In genomic region chr16:69772560-69773254, GRCh38 we compare ENCODE assay signal across 12 cellular contexts. TPM values are rescaled to one million over a fixed set of nuclear protein-coding genes. Genes with fewer than 3 reads are reported as not detected.
DNase-seq lines count a peak whose midpoint lies in the region; ATAC-seq, FAIRE-seq and TF ChIP-seq lines count a peak whose summit lies in the region.
"Had no signal": no experiment of that assay in that cellular context is flagged by ENCODE, and none has a peak within 500 bp of the region (broad histone marks: within the 10 kb centered on the region; RNA-seq: fewer than 3 reads in every experiment).

No MANE protein-coding gene starts in this region.

- no peak overlapping the region for H3K14ac ChIP-seq in H1 (ENCODE audit: insufficient read length)

- no peak overlapping the region for H3K4me2 ChIP-seq in H1 (ENCODE audit: insufficient read depth in 1 of 2, low read depth in 2 of 2, low read length in 2 of 2)

- no peak overlapping the region for H4K8ac ChIP-seq in H1 (ENCODE audit: extremely low read depth, insufficient read depth, low read length)

- WGBS in H1 (ENCODE audit: extremely low coverage in 1 of 2, insufficient coverage in 1 of 2, insufficient read length in 1 of 2, insufficient replicate concordance in 2 of 2, low coverage in 1 of 2, low lambda C conversion rate in 2 of 2, missing lambda C conversion rate in 1 of 2), 2 experiments = 80% methylated on average over 7 of the region's 9 CpGs; no CpG with 5 or more reads in 1 of the 2 experiments
- 70 to 73% methylated on average over 9 of the region's 9 CpGs for WGBS in pancreas, 2 donors

- peaks cover 3% of the 10 kb centered on the region for H3K79me1 ChIP-seq in H1 (ENCODE audit: low read depth, low read length)

- H3K36me3 ChIP-seq in H1 (ENCODE audit: control insufficient read depth in 2 of 4, insufficient read depth in 4 of 4, low read length in 3 of 4) (no peaks in the 10 kb centered on the region; a peak in 1 of 8 replicates), pancreas (no peaks in the 10 kb centered on the region)
- H3K36me3 ChIP-seq: HAP-1 had no signal

- H3K27ac ChIP-seq in H1 (ENCODE audit: low read depth, low read length) = no peak overlapping the region
- peak overlapping the region in 2 of 4 donors; percentile 62 to 74 for H3K27ac ChIP-seq in pancreas

- H3K9ac ChIP-seq in H1 (replicated peaks in 1 of 4; ENCODE audit: extremely low read depth in 1 of 4, low read depth in 3 of 4, low read length in 3 of 4) = no peak overlapping the region

- H3K4ac ChIP-seq in H1 (replicated peaks; ENCODE audit: insufficient read length, low read depth, low read length) = peak overlapping the region; percentile 17

- 0 out of 4 replicates have a peak, but pooled peaks cover 0 to 8% of the 10 kb centered on the region in 2 experiments for H3K9me3 ChIP-seq in H1 (ENCODE audit: insufficient read depth in 2 of 2, low read depth in 1 of 2, low read length in 1 of 2)
- no peaks in the 10 kb centered on the region for H3K9me3 ChIP-seq in pancreas

- no peak overlapping the region for H2BK120ac ChIP-seq in H1 (replicated peaks; ENCODE audit: low read depth, low read length)

- no peak for TF ChIP-seq EP300 in H1 (IDR thresholded peaks at IDR 0.05; ENCODE audit: borderline replicate concordance in 1 of 2, low read depth in 2 of 2, low read length in 2 of 2)

- POLR2A ChIA-PET in H1 (lab: Charles Lee; ENCODE audit: partially characterized antibody) = interaction anchor here (1.5 to 3.2 kb wide), 2 partner anchors 10 to 16 kb away, joined by 3 to 9 read pairs; no protein-coding TSS in a partner anchor

- FAIRE-seq in H1 (lab: Jason Lieb, UNC) (no peak), pancreas (lab: Jason Lieb, UNC) (no peak)
- FAIRE-seq: endometrium had no signal

- H3K23me2 ChIP-seq in H1 (ENCODE audit: low read depth, low read length) = no peaks in the 10 kb centered on the region

- H2BK5ac ChIP-seq in H1 (ENCODE audit: low read depth, low read length) = no peak overlapping the region

- H2AFZ ChIP-seq in H1 (ENCODE audit: low read length) = no peak overlapping the region

- no peak overlapping the region for H2AK5ac ChIP-seq in H1 (ENCODE audit: low read depth, low read length)

- TF ChIP-seq CTCF in H1 (IDR thresholded peaks at IDR 0.05; ENCODE audit: control extremely low read depth in 1 of 3, insufficient read depth in 1 of 3, low read depth in 1 of 3, low read length in 3 of 3) (no peak), pancreas (IDR thresholded peaks at IDR 0.05) (no peak)

- TF ChIP-seq POLR2A in H1 (IDR thresholded peaks at IDR 0.05; ENCODE audit: control extremely low read depth in 1 of 2, low read depth in 2 of 2, low read length in 2 of 2) = no peak

- no peak for TF ChIP-seq RAD21 in H1 (IDR thresholded peaks at IDR 0.05 in 1 of 2, conservative IDR thresholded peaks at IDR 0.05 in 1 of 2; ENCODE audit: low read depth in 2 of 2, low read length in 2 of 2)

- in situ Hi-C loops in KBM-7 (cut with MboI; ENCODE audit: low pct_unique_long_range_greater_than_20kb, low sequenced_read_pairs) = no loop called here

- H2BK12ac ChIP-seq in H1 (ENCODE audit: low read depth, low read length) = no peak overlapping the region

- no peaks in the 10 kb centered on the region for H3K4me1 ChIP-seq in H1 (replicated peaks in 1 of 4; ENCODE audit: control insufficient read depth in 3 of 4, insufficient read depth in 4 of 4, low read length in 3 of 4)
- H3K4me1 ChIP-seq in pancreas = peaks cover 7 to 21% (median 15%) of the 10 kb centered on the region in 3 donors
- H3K4me1 ChIP-seq: HAP-1 had no signal

- H3K27me3 ChIP-seq in H1 (replicated peaks in 1 of 4; ENCODE audit: control insufficient read depth in 3 of 4, extremely low read depth in 1 of 4, insufficient read depth in 3 of 4, low read length in 3 of 4) = no peaks in the 10 kb centered on the region
- H3K27me3 ChIP-seq in pancreas = no peaks in the 10 kb centered on the region

- H3K23ac ChIP-seq in H1 (ENCODE audit: insufficient read length) = no peak overlapping the region

- intact Hi-C loops in pancreas (cut with DNase I) = no loop called here

- DNase-seq in GM04503 (ENCODE audit: low read depth) = peak; percentile 17
- DNase-seq in NCI-H2227 treated with DMSO at 0.1 percent for 48 hours (lab: John Stamatoyannopoulos, UW) = peak; percentile 51
- no peak for DNase-seq in H1 (ENCODE audit: low read depth in 1 of 2, low spot score in 2 of 2)
- no peak for DNase-seq in pancreas
- no peak for DNase-seq in KBM-7
- no peak for DNase-seq in activated CD4-positive, CD25-positive, alpha-beta regulatory T cell treated with anti-CD3 and anti-CD28 coated beads, Interleukin-2, amount 50 U/mL, for 72 hours
- DNase-seq: left colon, NCI-H446 treated with DMSO at 0.1 percent for 48 hours, SW 1271 had no signal

- peaks cover 0 to 5% of the 10 kb centered on the region in 2 experiments for H4K20me1 ChIP-seq in H1 (replicated peaks in 1 of 2; ENCODE audit: control insufficient read depth in 1 of 2, insufficient read depth in 2 of 2, low read length in 2 of 2)

- H3K56ac ChIP-seq in H1 (replicated peaks; ENCODE audit: insufficient read length, low read depth, low read length) = no peak overlapping the region

- CTCF ChIA-PET in H1 (lab: Charles Lee; ENCODE audit: partially characterized antibody) = interaction anchor here (0.6 to 1.8 kb wide), 6 partner anchors 13 to 132 kb away, joined by 3 to 5 read pairs (median 3); no protein-coding TSS in a partner anchor

- H3K79me2 ChIP-seq in H1 (ENCODE audit: control insufficient read depth in 1 of 2, insufficient read depth in 2 of 2, low read length in 2 of 2) = peaks cover 0 to 63% of the 10 kb centered on the region in 2 experiments; a peak in 2 of 4 replicates

- ATAC-seq in pancreas (peak in 3 of 4 donors; percentile 8 to 32 (median 28)), GM19324 (IDR thresholded peaks at IDR 0.05; ENCODE audit: low FRiP score, unreplicated experiment) (no peak)
- ATAC-seq: left colon had no signal

- 0 out of 2 replicates have a peak overlapping the region, but pooled peaks have one; percentile 11 for H3K18ac ChIP-seq in H1 (ENCODE audit: extremely low read depth, low read length)

- no peak overlapping the region for H3K4me3 ChIP-seq in H1 (ENCODE audit: extremely low read depth in 1 of 4, insufficient read depth in 2 of 4, low read depth in 3 of 4, low read length in 4 of 4)
- H3K4me3 ChIP-seq in pancreas = no peak overlapping the region
- H3K4me3 ChIP-seq: HAP-1 had no signal

- H2BK20ac ChIP-seq in H1 (ENCODE audit: low read length) = no peak overlapping the region

- no peak overlapping the region for H2BK15ac ChIP-seq in H1 (ENCODE audit: low read length)

- H4K91ac ChIP-seq in H1 (replicated peaks; ENCODE audit: insufficient read length, low read length) = no peak overlapping the region

- H4K5ac ChIP-seq in H1 (ENCODE audit: insufficient read length, low read depth, low read length) = no peak overlapping the region

TF ChIP-seq in H1, 55 proteins besides CTCF, POLR2A, EP300 and RAD21 (continues in another document):
- TF ChIP-seq KDM4A (IDR thresholded peaks at IDR 0.05; ENCODE audit: low read depth, low read length, severe bottlenecking) (no peak), RBBP5 (IDR thresholded peaks at IDR 0.05; ENCODE audit: borderline replicate concordance, low read depth, low read length) (no peak), POLR2AphosphoS5 (IDR thresholded peaks at IDR 0.05; ENCODE audit: low read depth, low read length) (no peak), SIX5 (IDR thresholded peaks at IDR 0.05; ENCODE audit: low read depth, low read length) (no peak), GABPA (IDR thresholded peaks at IDR 0.05; ENCODE audit: borderline replicate concordance, insufficient read depth, low read length) (no peak), ASH2L (IDR thresholded peaks at IDR 0.05; ENCODE audit: low read length) (no peak), CHD2 (IDR thresholded peaks at IDR 0.05; ENCODE audit: low read length) (no peak), SP4 (IDR thresholded peaks at IDR 0.05; ENCODE audit: low read length) (no peak), RXRA (IDR thresholded peaks at IDR 0.05; ENCODE audit: insufficient read depth, low read depth, low read length) (no peak)

RNA-seq across cellular contexts. Expression of gene WWP2, which starts 10.6 kb away (rescaled TPM):
- 42.2 and 44.3 TPM in 2 replicates for total RNA-seq in H1 (2021; fragmentation: NEBNext Ultra II Directional; extraction: Animal tissue kit (Norgen Biotek cat#: 25700))
- polyA plus RNA-seq in H1 (2011; rRNA removed) (14.1 and 37.6 TPM in 2 replicates), pancreas (10 to 100 TPM; 27.4 to 35.5 TPM)
- polyA plus RNA-seq in H1 (2011; cell fraction: cytosol; rRNA removed) = 11.2 TPM
- polyA plus RNA-seq in H1 (2011; cell fraction: nucleus; rRNA removed) = 36.5 TPM
- polyA plus RNA-seq in H1 (2012, experiment 1 of 2) = 26.9 to 31.9 TPM (median 29.8 TPM) in 4 replicates
- 20.9 TPM for polyA plus RNA-seq in H1 (2012, experiment 2 of 2)
- polyA plus RNA-seq in H1 (2013, experiment 1 of 2) = 21.8 TPM
- polyA plus RNA-seq in H1 (2013, experiment 2 of 2) = 19.7 TPM
- 18.5 and 23.8 TPM in 2 replicates for polyA minus RNA-seq in H1 (2011; rRNA and poly(A)+ RNA removed)
- polyA minus RNA-seq in H1 (2011; cell fraction: cytosol; rRNA and poly(A)+ RNA removed) = 16.5 TPM
- polyA minus RNA-seq in H1 (2011; cell fraction: nucleus; rRNA and poly(A)+ RNA removed) = 22.4 TPM
- 10 to 100 TPM; 33.9 to 50.4 (median 35.4) TPM for total RNA-seq in pancreas

RNA-seq across cellular contexts. Expression of gene NOB1, which starts 18.0 kb away (rescaled TPM):
- 88.2 and 92.5 TPM in 2 replicates for total RNA-seq in H1 (2021; fragmentation: NEBNext Ultra II Directional; extraction: Animal tissue kit (Norgen Biotek cat#: 25700))
- polyA plus RNA-seq in H1 (2011; rRNA removed) (108 and 127 TPM in 2 replicates), pancreas (10 to 100 TPM; 33.4 to 35.8 TPM)
- polyA plus RNA-seq in H1 (2011; cell fraction: cytosol; rRNA removed) = 134 TPM
- polyA plus RNA-seq in H1 (2011; cell fraction: nucleus; rRNA removed) = 106 TPM
- polyA plus RNA-seq in H1 (2012, experiment 1 of 2) = 77.1 to 120 TPM (median 115 TPM) in 4 replicates
- polyA plus RNA-seq in H1 (2012, experiment 2 of 2) = 103 TPM
- polyA plus RNA-seq in H1 (2013, experiment 1 of 2) = 69.4 TPM
- 70.7 TPM for polyA plus RNA-seq in H1 (2013, experiment 2 of 2)
- polyA minus RNA-seq in H1 (2011; rRNA and poly(A)+ RNA removed) = 83.3 and 98.7 TPM in 2 replicates
- polyA minus RNA-seq in H1 (2011; cell fraction: cytosol; rRNA and poly(A)+ RNA removed) = 75.2 TPM
- 69.7 TPM for polyA minus RNA-seq in H1 (2011; cell fraction: nucleus; rRNA and poly(A)+ RNA removed)
- 100 to 1,000 TPM in 2 of 6 donors, 10 to 100 TPM in 4; 34.8 to 123 (median 64.7) TPM for total RNA-seq in pancreas

RNA-seq across cellular contexts. Expression of gene NQO1, which starts 46.3 kb away (rescaled TPM):
- total RNA-seq in H1 (2021; fragmentation: NEBNext Ultra II Directional; extraction: Animal tissue kit (Norgen Biotek cat#: 25700)) = 45.3 and 45.7 TPM in 2 replicates
- 24.6 and 32.7 TPM in 2 replicates for polyA plus RNA-seq in H1 (2011; rRNA removed)
- polyA plus RNA-seq in H1 (2011; cell fraction: cytosol; rRNA removed) = 34.3 TPM
- polyA plus RNA-seq in H1 (2011; cell fraction: nucleus; rRNA removed) = 20.5 TPM
- 46.7 to 66.1 TPM (median 57.0 TPM) in 4 replicates for polyA plus RNA-seq in H1 (2012, experiment 1 of 2)
- 96.8 TPM for polyA plus RNA-seq in H1 (2012, experiment 2 of 2)
- 72.7 TPM for polyA plus RNA-seq in H1 (2013, experiment 1 of 2)
- polyA plus RNA-seq in H1 (2013, experiment 2 of 2) = 74.9 TPM
- 32.8 and 33.4 TPM in 2 replicates for polyA minus RNA-seq in H1 (2011; rRNA and poly(A)+ RNA removed)
- polyA minus RNA-seq in H1 (2011; cell fraction: cytosol; rRNA and poly(A)+ RNA removed) = 15.0 TPM
- 11.0 TPM for polyA minus RNA-seq in H1 (2011; cell fraction: nucleus; rRNA and poly(A)+ RNA removed)
- 1 to 10 TPM; 1.2 to 6.0 (median 4.9) TPM for total RNA-seq in pancreas
- polyA plus RNA-seq in pancreas = 1 to 10 TPM; 3.8 to 7.3 TPM

Comparison
In these comparisons a context has a peak if more than half of its experiments do, and no peak if none do; other contexts are left out.
1. DNase-seq: peak in GM04503 (single experiment) and NCI-H2227 treated with DMSO at 0.1 percent for 48 hours (single experiment); none in H1 (0 of 2), pancreas (0 of 6), KBM-7 (single experiment) and activated CD4-positive, CD25-positive, alpha-beta regulatory T cell treated with anti-CD3 and anti-CD28 coated beads, Interleukin-2, amount 50 U/mL, for 72 hours (single experiment).